ENCODE assay signal across 15 cellular contexts in genomic region chr5:39928709-39929108, GRCh38.
DNase-seq lines count a peak whose midpoint lies in the region; ATAC-seq, FAIRE-seq and TF ChIP-seq lines count a peak whose summit lies in the region.
"Had no signal": no experiment of that assay in that cellular context is flagged by ENCODE, and none has a peak within 500 bp of the region (broad histone marks: within the 10 kb centered on the region; RNA-seq: fewer than 3 reads in every experiment).

No MANE protein-coding gene starts in this region.

- intact Hi-C loops in right cardiac atrium (cut with DNase I): no loop called here
- intact Hi-C loops in Right ventricle myocardium superior (cut with DNase I): no loop called here
- intact Hi-C loops in testis (cut with DNase I; ENCODE audit: low total_unique reads): no loop called here

- no peak overlapping the region for H2BK12ac ChIP-seq in neuronal stem cell (ENCODE audit: low read length)

- H3K4me3 ChIP-seq in right cardiac atrium (ENCODE audit: low read length) (no peak overlapping the region), fibroblast of pulmonary artery (replicated peaks; ENCODE audit: low read depth, low read length) (no peak overlapping the region), testis (no peak overlapping the region), neuronal stem cell (ENCODE audit: low read length in 2 of 2) (no peak overlapping the region)
- H3K4me3 ChIP-seq: A549; BLaER1 treated with 17β-estradiol and CSF1 and Interleukin-3, amounts not matched to agents 10 nM and 100 nM had no signal

- no peak overlapping the region for H3K4ac ChIP-seq in neuronal stem cell (ENCODE audit: low read length)

- no peak overlapping the region for H3K18ac ChIP-seq in neuronal stem cell (ENCODE audit: low read length)

- H2BK15ac ChIP-seq in neuronal stem cell (ENCODE audit: low read length): no peak overlapping the region

- H2AFZ ChIP-seq in neuronal stem cell (ENCODE audit: low read length): no peak overlapping the region

- H3K27me3 ChIP-seq in right cardiac atrium (ENCODE audit: control insufficient read depth, insufficient read depth) (no peaks in the 10 kb centered on the region), testis (no peaks in the 10 kb centered on the region), neuronal stem cell (ENCODE audit: control insufficient read depth in 3 of 3, insufficient read depth in 3 of 3, low read depth in 1 of 3, low read length in 3 of 3) (no peaks in the 10 kb centered on the region)
- H3K27me3 ChIP-seq: BLaER1 treated with 17β-estradiol and CSF1 and Interleukin-3, amounts not matched to agents 10 nM and 100 nM had no signal

- no peak overlapping the region for H2AK5ac ChIP-seq in neuronal stem cell (ENCODE audit: low read depth, low read length)

- H3K36me3 ChIP-seq in testis (ENCODE audit: low read depth, missing control alignments): no peaks in the 10 kb centered on the region
- no peaks in the 10 kb centered on the region for H3K36me3 ChIP-seq in neuronal stem cell (replicated peaks in 1 of 2; ENCODE audit: control insufficient read depth in 2 of 2, insufficient read depth in 2 of 2, low read length in 2 of 2)
- H3K36me3 ChIP-seq: BLaER1 treated with 17β-estradiol and CSF1 and Interleukin-3, amounts not matched to agents 10 nM and 100 nM had no signal

- no peak overlapping the region for H4K8ac ChIP-seq in neuronal stem cell (ENCODE audit: low read depth, low read length)

- DNase-seq in right cardiac atrium: peak in 1 of 3 donors; percentile 21
- no peak for DNase-seq in Right ventricle myocardium superior
- DNase-seq in HTR-8/SVneo (ENCODE audit: insufficient read length, low spot score): no peak
- DNase-seq in fibroblast of pulmonary artery (ENCODE audit: low read depth): peak; percentile 48
- DNase-seq in testis: no peak
- no peak for DNase-seq in neuronal stem cell (ENCODE audit: low spot score)
- DNase-seq: CD4-positive, CD25-positive, alpha-beta regulatory T cell; DMS79; KG1 had no signal

- no peak overlapping the region for H2BK120ac ChIP-seq in neuronal stem cell (ENCODE audit: low read depth, low read length)

- TF ChIP-seq CTCF in fibroblast of pulmonary artery (IDR thresholded peaks at IDR 0.05; ENCODE audit: low read length, missing control alignments): no peak
- no peak for TF ChIP-seq CTCF in testis (IDR thresholded peaks at IDR 0.05)

- no peak overlapping the region for H2BK5ac ChIP-seq in neuronal stem cell (ENCODE audit: low read length)

- WGBS in right cardiac atrium: 52% methylated on average over 6 of the region's 6 CpGs
- WGBS in testis, 2 donors: 82 to 90% methylated on average over 6 of the region's 6 CpGs
- no CpG with 5 or more reads among the region's 6 CpGs for WGBS in neuronal stem cell (ENCODE audit: extremely low coverage in 2 of 2, insufficient read length in 2 of 2, insufficient replicate concordance in 1 of 2), 2 donors

- ATAC-seq in right cardiac atrium (peak; percentile 44 to 55), Right ventricle myocardium superior (ENCODE audit: poor library complexity) (no peak), HG03039 (IDR thresholded peaks at IDR 0.05; ENCODE audit: unreplicated experiment) (no peak)
- ATAC-seq: A549, HCT116 had no signal

- no peak overlapping the region for H3K23ac ChIP-seq in neuronal stem cell (ENCODE audit: low read depth, low read length, poor library complexity)

- no peak overlapping the region for H3K9ac ChIP-seq in neuronal stem cell (ENCODE audit: low read depth, low read length, poor library complexity)
- H3K9ac ChIP-seq: BLaER1 treated with 17β-estradiol and CSF1 and Interleukin-3, amounts not matched to agents 10 nM and 100 nM had no signal

- no peak overlapping the region for H3K4me2 ChIP-seq in neuronal stem cell (ENCODE audit: insufficient read depth, low read length, poor library complexity, severe bottlenecking)
- H3K4me2 ChIP-seq: A549; BLaER1 treated with 17β-estradiol and CSF1 and Interleukin-3, amounts not matched to agents 10 nM and 100 nM had no signal

- H3K14ac ChIP-seq in neuronal stem cell (ENCODE audit: low read length): no peak overlapping the region

- no peaks in the 10 kb centered on the region for H3K79me1 ChIP-seq in neuronal stem cell (ENCODE audit: low read depth, low read length)

- H3K4me1 ChIP-seq in right cardiac atrium (ENCODE audit: control insufficient read depth, insufficient read depth, low read length) (no peaks in the 10 kb centered on the region), testis (no peaks in the 10 kb centered on the region), neuronal stem cell (ENCODE audit: control insufficient read depth in 2 of 2, insufficient read depth in 1 of 2, low read depth in 1 of 2, low read length in 2 of 2) (no peaks in the 10 kb centered on the region)
- H3K4me1 ChIP-seq: A549; BLaER1 treated with 17β-estradiol and CSF1 and Interleukin-3, amounts not matched to agents 10 nM and 100 nM had no signal

- H3K9me3 ChIP-seq in right cardiac atrium (ENCODE audit: control insufficient read depth, low read length): no peaks in the 10 kb centered on the region
- H3K9me3 ChIP-seq in testis: no peaks in the 10 kb centered on the region
- H3K9me3 ChIP-seq in neuronal stem cell (replicated peaks in 1 of 2; ENCODE audit: control insufficient read depth in 2 of 2, insufficient read depth in 1 of 2, low read depth in 1 of 2, low read length in 2 of 2): no peaks in the 10 kb centered on the region
- H3K9me3 ChIP-seq: A549; BLaER1 treated with 17β-estradiol and CSF1 and Interleukin-3, amounts not matched to agents 10 nM and 100 nM had no signal

- no peak overlapping the region for H3K27ac ChIP-seq in right cardiac atrium (ENCODE audit: low read length)
- H3K27ac ChIP-seq in testis: no peak overlapping the region
- H3K27ac ChIP-seq in neuronal stem cell (replicated peaks; ENCODE audit: low read length): no peak overlapping the region
- H3K27ac ChIP-seq: A549; BLaER1 treated with 17β-estradiol and CSF1 and Interleukin-3, amounts not matched to agents 10 nM and 100 nM had no signal

- TF ChIP-seq POLR2A in testis (IDR thresholded peaks at IDR 0.05): no peak

- H4K91ac ChIP-seq in neuronal stem cell (ENCODE audit: low read depth, low read length, poor library complexity): no peak overlapping the region

- peak; percentile 52 for FAIRE-seq in HTR-8/SVneo (lab: Jason Lieb, UNC)
- FAIRE-seq: A549, GM12891, H1 had no signal

Comparison
In these comparisons a context has a peak if more than half of its experiments do, and no peak if none do; other contexts are left out.
1. ATAC-seq: peak in right cardiac atrium (2 of 2); none in Right ventricle myocardium superior (single experiment) and HG03039 (single experiment).